Comparison of ENCODE assay signal across 10 cellular contexts in genomic region chr2:207227062-207227748, GRCh38.
DNase-seq lines count a peak whose midpoint lies in the region; ATAC-seq and TF ChIP-seq lines count a peak whose summit lies in the region.
"Had no signal": no experiment of that assay in that cellular context is flagged by ENCODE, and none has a peak within 500 bp of the region (broad histone marks: within the 10 kb centered on the region; RNA-seq: fewer than 3 reads in every experiment).

No MANE protein-coding gene starts in this region.

- ATAC-seq in Right ventricle myocardium inferior: peak; percentile 43
- ATAC-seq in foreskin keratinocyte: peak; percentile 12
- ATAC-seq in HG02981 (IDR thresholded peaks at IDR 0.05; ENCODE audit: unreplicated experiment): no peak
- ATAC-seq in GM21367 (IDR thresholded peaks at IDR 0.05; ENCODE audit: unreplicated experiment): no peak

- H3K36me3 Mint-ChIP-seq in nephron progenitor cell (ENCODE audit: low read depth): no peaks in the 10 kb centered on the region

- DNase-seq in Right ventricle myocardium inferior (ENCODE audit: missing footprints) (no peak), cardiac septum (ENCODE audit: low spot score) (no peak), foreskin keratinocyte (no peak), nephron progenitor cell (peak; percentile 74), amniotic stem cell (lab: John Stamatoyannopoulos, UW) (no peak), mucosa of gallbladder (ENCODE audit: low spot score) (no peak)

- peaks cover 29% of the 10 kb centered on the region for H3K4me1 ChIP-seq in foreskin keratinocyte
- H3K4me1 ChIP-seq: breast epithelium had no signal

- H3K27ac ChIP-seq in foreskin keratinocyte: no peak overlapping the region
- H3K27ac ChIP-seq: BLaER1 treated with 17β-estradiol and CSF1 and Interleukin-3, amounts not matched to agents 10 nM and 100 nM; breast epithelium had no signal

- H3K27ac Mint-ChIP-seq in nephron progenitor cell: peak overlapping the region; percentile 93

- peaks cover 10% of the 10 kb centered on the region for H3K27me3 Mint-ChIP-seq in nephron progenitor cell (ENCODE audit: low read depth, poor library complexity)

- intact Hi-C loops in Right ventricle myocardium inferior (cut with DNase I) (loop anchor here (5.0 kb wide), 1 partner anchor 245 kb away; no protein-coding TSS in a partner anchor), cardiac septum (cut with DNase I) (loop anchor here (5.0 kb wide), 1 partner anchor 60 kb away; the partner anchor contains the start of gene KLF7)

- H3K27me3 ChIP-seq in foreskin keratinocyte: no peaks in the 10 kb centered on the region
- H3K27me3 ChIP-seq: BLaER1 treated with 17β-estradiol and CSF1 and Interleukin-3, amounts not matched to agents 10 nM and 100 nM; breast epithelium had no signal

- no peaks in the 10 kb centered on the region for H3K9me3 Mint-ChIP-seq in nephron progenitor cell

- H3K4me3 Mint-ChIP-seq in nephron progenitor cell: peak overlapping the region; percentile 69

- H3K4me1 Mint-ChIP-seq in nephron progenitor cell: peaks cover 74% of the 10 kb centered on the region

- TF ChIP-seq CTCF in foreskin keratinocyte (conservative IDR thresholded peaks at IDR 0.05) (no peak), nephron progenitor cell (IDR thresholded peaks at IDR 0.05) (no peak)

Comparison
In these comparisons a context has a peak if more than half of its experiments do, and no peak if none do; other contexts are left out.
1. ATAC-seq: peak in Right ventricle myocardium inferior (single experiment) and foreskin keratinocyte (single experiment); none in HG02981 (single experiment) and GM21367 (single experiment).